In genomic region chr3:146280859-146281258, GRCh38 we compare ENCODE assay signal across 1 cellular context.
TF ChIP-seq lines count a peak whose summit lies in the region.

No MANE protein-coding gene starts in this region.

TF ChIP-seq in K562, 482 proteins besides CTCF, POLR2A, EP300 and RAD21 (continued from another document):
- TF ChIP-seq IRF9 (tag; IDR thresholded peaks at IDR 0.05) (no peak), ZNF764 (CRISPR knock-in tag; IDR thresholded peaks at IDR 0.05; ENCODE audit: low read depth) (no peak), E2F6 (IDR thresholded peaks at IDR 0.05; ENCODE audit: borderline replicate concordance in 1 of 2, extremely low read depth in 1 of 2, insufficient read depth in 1 of 2, insufficient read length in 1 of 2, low read depth in 1 of 2, low read length in 1 of 2, poor library complexity in 1 of 2, severe bottlenecking in 1 of 2) (no peak), ZBTB1 (CRISPR knock-in tag; IDR thresholded peaks at IDR 0.05; ENCODE audit: borderline replicate concordance, low read depth) (no peak), SIN3A (IDR thresholded peaks at IDR 0.05; ENCODE audit: borderline replicate concordance in 2 of 2, control insufficient read depth in 1 of 2, low read depth in 2 of 2, low read length in 2 of 2) (no peak), BCL6 (CRISPR knock-in tag; IDR thresholded peaks at IDR 0.05) (no peak), CAMTA2 (CRISPR knock-in tag; conservative IDR thresholded peaks at IDR 0.05) (no peak), ZBTB17 (CRISPR knock-in tag; IDR thresholded peaks at IDR 0.05) (no peak), BRF1 (IDR thresholded peaks at IDR 0.05; ENCODE audit: borderline replicate concordance, extremely low read depth, insufficient read length) (no peak)
